ENCODE assay signal across 1 cellular context in the genomic region with DNA sequence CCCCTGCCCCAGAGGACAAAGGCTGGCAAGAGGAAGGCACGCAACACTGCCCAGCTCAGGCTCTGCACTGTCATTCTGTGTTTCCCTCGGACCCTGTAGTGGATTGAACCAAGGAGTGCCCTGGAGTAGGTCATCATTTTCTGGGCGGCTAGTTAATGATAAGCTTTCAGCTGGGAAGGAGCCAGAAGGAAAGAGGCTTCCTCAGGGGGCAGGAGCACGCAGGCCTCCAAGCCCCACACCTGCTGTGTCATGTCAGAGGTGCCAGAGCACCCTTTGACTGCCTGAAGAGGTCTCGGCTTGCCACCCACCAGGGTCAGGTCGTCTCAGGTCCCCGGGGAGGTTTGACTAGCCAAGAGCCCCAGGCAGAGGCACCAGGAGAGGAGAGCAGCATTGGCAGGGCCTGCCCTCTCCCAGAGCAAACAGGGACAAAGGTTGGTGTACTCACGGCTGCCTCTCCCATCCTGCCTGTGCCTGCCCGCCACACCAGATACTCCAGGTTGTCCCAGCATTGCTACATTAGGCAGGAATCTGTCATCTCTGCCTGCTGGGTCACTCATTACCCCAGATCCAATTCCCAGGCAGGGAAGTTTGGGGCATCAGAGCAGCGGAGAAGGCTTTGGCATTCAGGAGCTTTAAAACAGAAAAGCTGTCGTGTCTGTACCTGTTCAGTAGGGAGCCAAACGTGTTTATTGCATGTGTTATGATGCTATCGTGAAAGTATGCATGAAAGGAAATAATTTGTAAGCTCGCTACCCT.
A peak's percentile ranks its signal among the peaks of the same experiment; 100 is the strongest.
TF ChIP-seq lines count a peak whose summit lies in the region.

No MANE protein-coding gene starts in this region.

TF ChIP-seq in HepG2, 621 proteins besides CTCF, POLR2A, EP300 and RAD21 (continued from another document and continues in another):
- TF ChIP-seq NAIF1 (CRISPR knock-in tag; IDR thresholded peaks at IDR 0.05; ENCODE audit: borderline replicate concordance) (no peak), ZNF841 (CRISPR knock-in tag; IDR thresholded peaks at IDR 0.05; ENCODE audit: borderline replicate concordance) (no peak), SUZ12 (IDR thresholded peaks at IDR 0.05; ENCODE audit: low read depth, low read length) (no peak), ATAD3A (CRISPR knock-in tag; IDR thresholded peaks at IDR 0.05) (no peak), ZNF337 (CRISPR knock-in tag; IDR thresholded peaks at IDR 0.05; ENCODE audit: borderline replicate concordance, low read depth) (0 out of 2 replicates have a peak, but pooled peaks have one; percentile 44), ZSCAN29 (CRISPR knock-in tag; conservative IDR thresholded peaks at IDR 0.05) (no peak), SMYD3 (CRISPR knock-in tag; IDR thresholded peaks at IDR 0.05) (no peak), SNAPC2 (CRISPR knock-in tag; IDR thresholded peaks at IDR 0.05) (no peak), RAD51 (IDR thresholded peaks at IDR 0.05; ENCODE audit: borderline replicate concordance) (no peak), ZMAT3 (CRISPR knock-in tag; conservative IDR thresholded peaks at IDR 0.05) (no peak), ZNF678 (CRISPR knock-in tag; IDR thresholded peaks at IDR 0.05) (no peak), HIVEP1 (CRISPR knock-in tag; IDR thresholded peaks at IDR 0.05) (peak; percentile 55; the same call in 1 of the 2 replicates), ZNF83 (CRISPR knock-in tag; IDR thresholded peaks at IDR 0.05; ENCODE audit: borderline replicate concordance) (no peak), EHMT2 (IDR thresholded peaks at IDR 0.05; ENCODE audit: borderline replicate concordance, low read depth, low read length) (no peak), ZNF777 (CRISPR knock-in tag; IDR thresholded peaks at IDR 0.05) (0 out of 2 replicates have a peak, but pooled peaks have one; percentile 30), ZNF724P (CRISPR knock-in tag; IDR thresholded peaks at IDR 0.05; ENCODE audit: borderline replicate concordance) (no peak; the same call in 1 of the 2 replicates), HMGA1 (CRISPR knock-in tag; conservative IDR thresholded peaks at IDR 0.05) (no peak), ZNF749 (CRISPR knock-in tag; IDR thresholded peaks at IDR 0.05; ENCODE audit: borderline replicate concordance) (no peak), NFIB (CRISPR knock-in tag; IDR thresholded peaks at IDR 0.05; ENCODE audit: borderline replicate concordance) (no peak), MZF1 (CRISPR knock-in tag; IDR thresholded peaks at IDR 0.05; ENCODE audit: borderline replicate concordance) (no peak), ZNF10 (CRISPR knock-in tag; IDR thresholded peaks at IDR 0.05; ENCODE audit: borderline replicate concordance, low read depth) (no peak), CREB1 (IDR thresholded peaks at IDR 0.05) (no peak), CREB1 (CRISPR knock-in tag; IDR thresholded peaks at IDR 0.05) (0 out of 2 replicates have a peak, but pooled peaks have one; percentile 39), ZFP41 (CRISPR knock-in tag; IDR thresholded peaks at IDR 0.05; ENCODE audit: borderline replicate concordance) (no peak), ZNF205 (CRISPR knock-in tag; IDR thresholded peaks at IDR 0.05) (no peak), ZNF720 (CRISPR knock-in tag; IDR thresholded peaks at IDR 0.05) (no peak), GFI1 (CRISPR knock-in tag; IDR thresholded peaks at IDR 0.05; ENCODE audit: borderline replicate concordance) (no peak; the same call in 1 of the 2 replicates), RORA (CRISPR knock-in tag; IDR thresholded peaks at IDR 0.05) (no peak), MTF2 (CRISPR knock-in tag; IDR thresholded peaks at IDR 0.05; ENCODE audit: borderline replicate concordance) (0 out of 2 replicates have a peak, but pooled peaks have one; percentile 27), ETV5 (CRISPR knock-in tag; IDR thresholded peaks at IDR 0.05; ENCODE audit: borderline replicate concordance) (peak; percentile 36; the same call in 1 of the 2 replicates)
- TF ChIP-seq, protein P1, sequence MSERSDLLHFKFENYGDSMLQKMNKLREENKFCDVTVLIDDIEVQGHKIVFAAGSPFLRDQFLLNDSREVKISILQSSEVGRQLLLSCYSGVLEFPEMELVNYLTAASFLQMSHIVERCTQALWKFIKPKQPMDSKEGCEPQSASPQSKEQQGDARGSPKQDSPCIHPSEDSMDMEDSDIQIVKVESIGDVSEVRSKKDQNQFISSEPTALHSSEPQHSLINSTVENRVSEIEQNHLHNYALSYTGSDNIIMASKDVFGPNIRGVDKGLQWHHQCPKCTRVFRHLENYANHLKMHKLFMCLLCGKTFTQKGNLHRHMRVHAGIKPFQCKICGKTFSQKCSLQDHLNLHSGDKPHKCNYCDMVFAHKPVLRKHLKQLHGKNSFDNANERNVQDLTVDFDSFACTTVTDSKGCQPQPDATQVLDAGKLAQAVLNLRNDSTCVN (CRISPR knock-in tag; IDR thresholded peaks at IDR 0.05; ENCODE audit: borderline replicate concordance), result no peak
- TF ChIP-seq, protein P2, sequence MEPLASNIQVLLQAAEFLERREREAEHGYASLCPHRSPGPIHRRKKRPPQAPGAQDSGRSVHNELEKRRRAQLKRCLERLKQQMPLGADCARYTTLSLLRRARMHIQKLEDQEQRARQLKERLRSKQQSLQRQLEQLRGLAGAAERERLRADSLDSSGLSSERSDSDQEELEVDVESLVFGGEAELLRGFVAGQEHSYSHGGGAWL (CRISPR knock-in tag; IDR thresholded peaks at IDR 0.05), result no peak
- TF ChIP-seq, protein P3, sequence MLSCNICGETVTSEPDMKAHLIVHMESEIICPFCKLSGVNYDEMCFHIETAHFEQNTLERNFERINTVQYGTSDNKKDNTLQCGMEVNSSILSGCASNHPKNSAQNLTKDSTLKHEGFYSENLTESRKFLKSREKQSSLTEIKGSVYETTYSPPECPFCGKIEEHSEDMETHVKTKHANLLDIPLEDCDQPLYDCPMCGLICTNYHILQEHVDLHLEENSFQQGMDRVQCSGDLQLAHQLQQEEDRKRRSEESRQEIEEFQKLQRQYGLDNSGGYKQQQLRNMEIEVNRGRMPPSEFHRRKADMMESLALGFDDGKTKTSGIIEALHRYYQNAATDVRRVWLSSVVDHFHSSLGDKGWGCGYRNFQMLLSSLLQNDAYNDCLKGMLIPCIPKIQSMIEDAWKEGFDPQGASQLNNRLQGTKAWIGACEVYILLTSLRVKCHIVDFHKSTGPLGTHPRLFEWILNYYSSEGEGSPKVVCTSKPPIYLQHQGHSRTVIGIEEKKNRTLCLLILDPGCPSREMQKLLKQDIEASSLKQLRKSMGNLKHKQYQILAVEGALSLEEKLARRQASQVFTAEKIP (CRISPR knock-in tag; IDR thresholded peaks at IDR 0.05; ENCODE audit: borderline replicate concordance), result no peak
- TF ChIP-seq, protein P4, sequence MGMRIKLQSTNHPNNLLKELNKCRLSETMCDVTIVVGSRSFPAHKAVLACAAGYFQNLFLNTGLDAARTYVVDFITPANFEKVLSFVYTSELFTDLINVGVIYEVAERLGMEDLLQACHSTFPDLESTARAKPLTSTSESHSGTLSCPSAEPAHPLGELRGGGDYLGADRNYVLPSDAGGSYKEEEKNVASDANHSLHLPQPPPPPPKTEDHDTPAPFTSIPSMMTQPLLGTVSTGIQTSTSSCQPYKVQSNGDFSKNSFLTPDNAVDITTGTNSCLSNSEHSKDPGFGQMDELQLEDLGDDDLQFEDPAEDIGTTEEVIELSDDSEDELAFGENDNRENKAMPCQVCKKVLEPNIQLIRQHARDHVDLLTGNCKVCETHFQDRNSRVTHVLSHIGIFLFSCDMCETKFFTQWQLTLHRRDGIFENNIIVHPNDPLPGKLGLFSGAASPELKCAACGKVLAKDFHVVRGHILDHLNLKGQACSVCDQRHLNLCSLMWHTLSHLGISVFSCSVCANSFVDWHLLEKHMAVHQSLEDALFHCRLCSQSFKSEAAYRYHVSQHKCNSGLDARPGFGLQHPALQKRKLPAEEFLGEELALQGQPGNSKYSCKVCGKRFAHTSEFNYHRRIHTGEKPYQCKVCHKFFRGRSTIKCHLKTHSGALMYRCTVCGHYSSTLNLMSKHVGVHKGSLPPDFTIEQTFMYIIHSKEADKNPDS (CRISPR knock-in tag; IDR thresholded peaks at IDR 0.05), result peak; percentile 91; the same call in 1 of the 2 replicates
- TF ChIP-seq, protein P5, sequence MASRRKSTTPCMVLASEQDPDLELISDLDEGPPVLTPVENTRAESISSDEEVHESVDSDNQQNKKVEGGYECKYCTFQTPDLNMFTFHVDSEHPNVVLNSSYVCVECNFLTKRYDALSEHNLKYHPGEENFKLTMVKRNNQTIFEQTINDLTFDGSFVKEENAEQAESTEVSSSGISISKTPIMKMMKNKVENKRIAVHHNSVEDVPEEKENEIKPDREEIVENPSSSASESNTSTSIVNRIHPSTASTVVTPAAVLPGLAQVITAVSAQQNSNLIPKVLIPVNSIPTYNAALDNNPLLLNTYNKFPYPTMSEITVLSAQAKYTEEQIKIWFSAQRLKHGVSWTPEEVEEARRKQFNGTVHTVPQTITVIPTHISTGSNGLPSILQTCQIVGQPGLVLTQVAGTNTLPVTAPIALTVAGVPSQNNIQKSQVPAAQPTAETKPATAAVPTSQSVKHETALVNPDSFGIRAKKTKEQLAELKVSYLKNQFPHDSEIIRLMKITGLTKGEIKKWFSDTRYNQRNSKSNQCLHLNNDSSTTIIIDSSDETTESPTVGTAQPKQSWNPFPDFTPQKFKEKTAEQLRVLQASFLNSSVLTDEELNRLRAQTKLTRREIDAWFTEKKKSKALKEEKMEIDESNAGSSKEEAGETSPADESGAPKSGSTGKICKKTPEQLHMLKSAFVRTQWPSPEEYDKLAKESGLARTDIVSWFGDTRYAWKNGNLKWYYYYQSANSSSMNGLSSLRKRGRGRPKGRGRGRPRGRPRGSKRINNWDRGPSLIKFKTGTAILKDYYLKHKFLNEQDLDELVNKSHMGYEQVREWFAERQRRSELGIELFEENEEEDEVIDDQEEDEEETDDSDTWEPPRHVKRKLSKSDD (CRISPR knock-in tag; IDR thresholded peaks at IDR 0.05; ENCODE audit: low read depth), result no peak
- TF ChIP-seq, protein P6, sequence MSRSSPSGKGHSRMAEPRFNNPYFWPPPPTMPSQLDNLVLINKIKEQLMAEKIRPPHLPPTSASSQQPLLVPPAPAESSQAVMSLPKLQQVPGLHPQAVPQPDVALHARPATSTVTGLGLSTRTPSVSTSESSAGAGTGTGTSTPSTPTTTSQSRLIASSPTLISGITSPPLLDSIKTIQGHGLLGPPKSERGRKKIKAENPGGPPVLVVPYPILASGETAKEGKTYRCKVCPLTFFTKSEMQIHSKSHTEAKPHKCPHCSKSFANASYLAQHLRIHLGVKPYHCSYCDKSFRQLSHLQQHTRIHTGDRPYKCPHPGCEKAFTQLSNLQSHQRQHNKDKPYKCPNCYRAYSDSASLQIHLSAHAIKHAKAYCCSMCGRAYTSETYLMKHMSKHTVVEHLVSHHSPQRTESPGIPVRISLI (CRISPR knock-in tag; IDR thresholded peaks at IDR 0.05; ENCODE audit: borderline replicate concordance), result 0 out of 2 replicates have a peak, but pooled peaks have one; percentile 2
- TF ChIP-seq, protein P7, sequence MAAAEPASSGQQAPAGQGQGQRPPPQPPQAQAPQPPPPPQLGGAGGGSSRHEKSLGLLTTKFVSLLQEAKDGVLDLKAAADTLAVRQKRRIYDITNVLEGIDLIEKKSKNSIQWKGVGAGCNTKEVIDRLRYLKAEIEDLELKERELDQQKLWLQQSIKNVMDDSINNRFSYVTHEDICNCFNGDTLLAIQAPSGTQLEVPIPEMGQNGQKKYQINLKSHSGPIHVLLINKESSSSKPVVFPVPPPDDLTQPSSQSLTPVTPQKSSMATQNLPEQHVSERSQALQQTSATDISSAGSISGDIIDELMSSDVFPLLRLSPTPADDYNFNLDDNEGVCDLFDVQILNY (CRISPR knock-in tag; conservative IDR thresholded peaks at IDR 0.05), result no peak
- TF ChIP-seq, protein P8, sequence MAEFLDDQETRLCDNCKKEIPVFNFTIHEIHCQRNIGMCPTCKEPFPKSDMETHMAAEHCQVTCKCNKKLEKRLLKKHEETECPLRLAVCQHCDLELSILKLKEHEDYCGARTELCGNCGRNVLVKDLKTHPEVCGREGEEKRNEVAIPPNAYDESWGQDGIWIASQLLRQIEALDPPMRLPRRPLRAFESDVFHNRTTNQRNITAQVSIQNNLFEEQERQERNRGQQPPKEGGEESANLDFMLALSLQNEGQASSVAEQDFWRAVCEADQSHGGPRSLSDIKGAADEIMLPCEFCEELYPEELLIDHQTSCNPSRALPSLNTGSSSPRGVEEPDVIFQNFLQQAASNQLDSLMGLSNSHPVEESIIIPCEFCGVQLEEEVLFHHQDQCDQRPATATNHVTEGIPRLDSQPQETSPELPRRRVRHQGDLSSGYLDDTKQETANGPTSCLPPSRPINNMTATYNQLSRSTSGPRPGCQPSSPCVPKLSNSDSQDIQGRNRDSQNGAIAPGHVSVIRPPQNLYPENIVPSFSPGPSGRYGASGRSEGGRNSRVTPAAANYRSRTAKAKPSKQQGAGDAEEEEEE (CRISPR knock-in tag; IDR thresholded peaks at IDR 0.05; ENCODE audit: borderline replicate concordance), result no peak
- TF ChIP-seq, protein P9, sequence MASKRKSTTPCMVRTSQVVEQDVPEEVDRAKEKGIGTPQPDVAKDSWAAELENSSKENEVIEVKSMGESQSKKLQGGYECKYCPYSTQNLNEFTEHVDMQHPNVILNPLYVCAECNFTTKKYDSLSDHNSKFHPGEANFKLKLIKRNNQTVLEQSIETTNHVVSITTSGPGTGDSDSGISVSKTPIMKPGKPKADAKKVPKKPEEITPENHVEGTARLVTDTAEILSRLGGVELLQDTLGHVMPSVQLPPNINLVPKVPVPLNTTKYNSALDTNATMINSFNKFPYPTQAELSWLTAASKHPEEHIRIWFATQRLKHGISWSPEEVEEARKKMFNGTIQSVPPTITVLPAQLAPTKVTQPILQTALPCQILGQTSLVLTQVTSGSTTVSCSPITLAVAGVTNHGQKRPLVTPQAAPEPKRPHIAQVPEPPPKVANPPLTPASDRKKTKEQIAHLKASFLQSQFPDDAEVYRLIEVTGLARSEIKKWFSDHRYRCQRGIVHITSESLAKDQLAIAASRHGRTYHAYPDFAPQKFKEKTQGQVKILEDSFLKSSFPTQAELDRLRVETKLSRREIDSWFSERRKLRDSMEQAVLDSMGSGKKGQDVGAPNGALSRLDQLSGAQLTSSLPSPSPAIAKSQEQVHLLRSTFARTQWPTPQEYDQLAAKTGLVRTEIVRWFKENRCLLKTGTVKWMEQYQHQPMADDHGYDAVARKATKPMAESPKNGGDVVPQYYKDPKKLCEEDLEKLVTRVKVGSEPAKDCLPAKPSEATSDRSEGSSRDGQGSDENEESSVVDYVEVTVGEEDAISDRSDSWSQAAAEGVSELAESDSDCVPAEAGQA (IDR thresholded peaks at IDR 0.05; ENCODE audit: low read depth), result peak; percentile 18; the same call in 1 of the 2 replicates
- TF ChIP-seq, protein P9 (CRISPR knock-in tag; IDR thresholded peaks at IDR 0.05; ENCODE audit: borderline replicate concordance), result no peak
